In the genomic region with DNA sequence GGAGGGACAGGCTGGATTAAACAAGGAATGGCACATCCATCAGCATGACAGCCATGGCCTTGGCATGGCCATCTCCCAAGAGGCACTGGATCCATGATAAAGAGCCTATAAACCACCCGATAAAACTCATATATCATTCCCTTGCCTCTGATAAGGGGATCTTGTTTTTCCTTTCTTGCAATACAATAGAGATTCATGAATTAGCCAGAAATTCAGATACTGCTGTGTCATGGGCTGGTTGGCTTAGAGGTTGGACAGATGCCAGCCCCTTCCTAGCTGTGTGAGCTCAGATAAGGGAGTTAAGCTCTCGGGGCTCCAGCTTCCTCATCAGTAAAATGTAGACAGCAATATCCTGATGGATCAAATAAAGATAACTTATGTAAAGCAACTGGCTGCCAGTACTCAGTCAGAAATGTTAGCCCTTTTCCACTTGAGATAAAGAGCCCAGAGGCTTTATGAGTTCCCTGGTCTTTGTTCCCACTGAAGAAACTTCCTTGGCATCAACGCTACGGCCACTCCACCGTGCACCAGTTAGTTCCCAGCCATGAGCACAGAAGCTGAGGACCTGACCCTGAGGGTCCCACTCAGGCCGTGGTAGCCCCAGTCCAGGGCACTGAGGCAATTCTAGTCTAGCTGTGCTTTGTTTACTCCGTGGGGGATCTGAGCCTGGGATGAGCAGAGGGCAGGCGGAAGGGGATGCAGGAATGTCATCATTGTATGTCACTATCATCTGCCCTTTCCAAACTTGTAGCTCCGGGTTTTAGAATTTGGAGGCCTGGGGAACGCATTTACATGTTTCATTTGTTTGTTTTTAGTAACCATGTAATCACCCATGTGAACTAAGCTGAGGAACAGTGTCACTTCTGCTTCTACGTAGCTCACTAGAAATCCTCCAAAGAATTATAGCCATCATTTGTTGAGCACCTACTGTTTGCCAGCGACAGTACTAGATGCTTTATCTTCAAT, we compare ENCODE assay signal across 1 cellular context.
A peak's percentile ranks its signal among the peaks of the same experiment; 100 is the strongest.
TF ChIP-seq lines count a peak whose summit lies in the region.

No MANE protein-coding gene starts in this region.

TF ChIP-seq in K562, 482 proteins besides CTCF, POLR2A, EP300 and RAD21 (continued from another document and continues in another):
- TF ChIP-seq, protein P1, sequence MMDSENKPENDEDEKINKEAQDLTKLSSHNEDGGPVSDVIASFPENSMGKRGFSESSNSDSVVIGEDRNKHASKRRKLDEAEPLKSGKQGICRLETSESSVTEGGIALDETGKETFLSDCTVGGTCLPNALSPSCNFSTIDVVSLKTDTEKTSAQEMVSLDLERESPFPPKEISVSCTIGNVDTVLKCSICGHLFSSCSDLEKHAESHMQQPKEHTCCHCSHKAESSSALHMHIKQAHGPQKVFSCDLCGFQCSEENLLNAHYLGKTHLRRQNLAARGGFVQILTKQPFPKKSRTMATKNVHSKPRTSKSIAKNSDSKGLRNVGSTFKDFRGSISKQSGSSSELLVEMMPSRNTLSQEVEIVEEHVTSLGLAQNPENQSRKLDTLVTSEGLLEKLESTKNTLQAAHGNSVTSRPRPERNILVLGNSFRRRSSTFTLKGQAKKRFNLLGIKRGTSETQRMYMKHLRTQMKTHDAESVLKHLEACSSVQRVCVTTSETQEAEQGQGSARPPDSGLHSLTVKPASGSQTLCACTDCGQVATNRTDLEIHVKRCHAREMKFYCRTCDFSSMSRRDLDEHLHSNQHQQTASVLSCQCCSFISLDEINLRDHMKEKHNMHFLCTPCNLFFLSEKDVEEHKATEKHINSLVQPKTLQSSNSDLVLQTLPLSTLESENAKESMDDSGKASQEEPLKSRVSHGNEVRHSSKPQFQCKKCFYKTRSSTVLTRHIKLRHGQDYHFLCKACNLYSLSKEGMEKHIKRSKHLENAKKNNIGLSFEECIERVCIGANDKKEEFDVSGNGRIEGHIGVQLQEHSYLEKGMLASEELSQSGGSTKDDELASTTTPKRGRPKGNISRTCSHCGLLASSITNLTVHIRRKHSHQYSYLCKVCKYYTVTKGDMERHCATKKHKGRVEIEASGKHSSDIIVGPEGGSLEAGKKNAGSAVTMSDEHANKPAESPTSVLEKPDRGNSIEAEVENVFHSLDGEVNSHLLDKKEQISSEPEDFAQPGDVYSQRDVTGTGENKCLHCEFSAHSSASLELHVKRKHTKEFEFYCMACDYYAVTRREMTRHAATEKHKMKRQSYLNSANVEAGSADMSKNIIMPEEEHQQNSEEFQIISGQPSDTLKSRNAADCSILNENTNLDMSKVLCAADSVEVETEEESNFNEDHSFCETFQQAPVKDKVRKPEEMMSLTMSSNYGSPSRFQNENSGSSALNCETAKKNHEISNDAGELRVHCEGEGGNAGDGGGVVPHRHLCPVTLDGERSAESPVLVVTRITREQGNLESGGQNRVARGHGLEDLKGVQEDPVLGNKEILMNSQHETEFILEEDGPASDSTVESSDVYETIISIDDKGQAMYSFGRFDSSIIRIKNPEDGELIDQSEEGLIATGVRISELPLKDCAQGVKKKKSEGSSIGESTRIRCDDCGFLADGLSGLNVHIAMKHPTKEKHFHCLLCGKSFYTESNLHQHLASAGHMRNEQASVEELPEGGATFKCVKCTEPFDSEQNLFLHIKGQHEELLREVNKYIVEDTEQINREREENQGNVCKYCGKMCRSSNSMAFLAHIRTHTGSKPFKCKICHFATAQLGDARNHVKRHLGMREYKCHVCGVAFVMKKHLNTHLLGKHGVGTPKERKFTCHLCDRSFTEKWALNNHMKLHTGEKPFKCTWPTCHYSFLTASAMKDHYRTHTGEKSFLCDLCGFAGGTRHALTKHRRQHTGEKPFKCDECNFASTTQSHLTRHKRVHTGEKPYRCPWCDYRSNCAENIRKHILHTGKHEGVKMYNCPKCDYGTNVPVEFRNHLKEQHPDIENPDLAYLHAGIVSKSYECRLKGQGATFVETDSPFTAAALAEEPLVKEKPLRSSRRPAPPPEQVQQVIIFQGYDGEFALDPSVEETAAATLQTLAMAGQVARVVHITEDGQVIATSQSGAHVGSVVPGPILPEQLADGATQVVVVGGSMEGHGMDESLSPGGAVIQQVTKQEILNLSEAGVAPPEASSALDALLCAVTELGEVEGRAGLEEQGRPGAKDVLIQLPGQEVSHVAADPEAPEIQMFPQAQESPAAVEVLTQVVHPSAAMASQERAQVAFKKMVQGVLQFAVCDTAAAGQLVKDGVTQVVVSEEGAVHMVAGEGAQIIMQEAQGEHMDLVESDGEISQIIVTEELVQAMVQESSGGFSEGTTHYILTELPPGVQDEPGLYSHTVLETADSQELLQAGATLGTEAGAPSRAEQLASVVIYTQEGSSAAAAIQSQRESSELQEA (IDR thresholded peaks at IDR 0.05; ENCODE audit: low read depth) = no peak
- TF ChIP-seq, protein P2, sequence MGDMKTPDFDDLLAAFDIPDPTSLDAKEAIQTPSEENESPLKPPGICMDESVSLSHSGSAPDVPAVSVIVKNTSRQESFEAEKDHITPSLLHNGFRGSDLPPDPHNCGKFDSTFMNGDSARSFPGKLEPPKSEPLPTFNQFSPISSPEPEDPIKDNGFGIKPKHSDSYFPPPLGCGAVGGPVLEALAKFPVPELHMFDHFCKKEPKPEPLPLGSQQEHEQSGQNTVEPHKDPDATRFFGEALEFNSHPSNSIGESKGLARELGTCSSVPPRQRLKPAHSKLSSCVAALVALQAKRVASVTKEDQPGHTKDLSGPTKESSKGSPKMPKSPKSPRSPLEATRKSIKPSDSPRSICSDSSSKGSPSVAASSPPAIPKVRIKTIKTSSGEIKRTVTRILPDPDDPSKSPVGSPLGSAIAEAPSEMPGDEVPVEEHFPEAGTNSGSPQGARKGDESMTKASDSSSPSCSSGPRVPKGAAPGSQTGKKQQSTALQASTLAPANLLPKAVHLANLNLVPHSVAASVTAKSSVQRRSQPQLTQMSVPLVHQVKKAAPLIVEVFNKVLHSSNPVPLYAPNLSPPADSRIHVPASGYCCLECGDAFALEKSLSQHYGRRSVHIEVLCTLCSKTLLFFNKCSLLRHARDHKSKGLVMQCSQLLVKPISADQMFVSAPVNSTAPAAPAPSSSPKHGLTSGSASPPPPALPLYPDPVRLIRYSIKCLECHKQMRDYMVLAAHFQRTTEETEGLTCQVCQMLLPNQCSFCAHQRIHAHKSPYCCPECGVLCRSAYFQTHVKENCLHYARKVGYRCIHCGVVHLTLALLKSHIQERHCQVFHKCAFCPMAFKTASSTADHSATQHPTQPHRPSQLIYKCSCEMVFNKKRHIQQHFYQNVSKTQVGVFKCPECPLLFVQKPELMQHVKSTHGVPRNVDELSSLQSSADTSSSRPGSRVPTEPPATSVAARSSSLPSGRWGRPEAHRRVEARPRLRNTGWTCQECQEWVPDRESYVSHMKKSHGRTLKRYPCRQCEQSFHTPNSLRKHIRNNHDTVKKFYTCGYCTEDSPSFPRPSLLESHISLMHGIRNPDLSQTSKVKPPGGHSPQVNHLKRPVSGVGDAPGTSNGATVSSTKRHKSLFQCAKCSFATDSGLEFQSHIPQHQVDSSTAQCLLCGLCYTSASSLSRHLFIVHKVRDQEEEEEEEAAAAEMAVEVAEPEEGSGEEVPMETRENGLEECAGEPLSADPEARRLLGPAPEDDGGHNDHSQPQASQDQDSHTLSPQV (IDR thresholded peaks at IDR 0.05) = 0 out of 2 replicates have a peak, but pooled peaks have one; percentile 28
- TF ChIP-seq, protein P3, sequence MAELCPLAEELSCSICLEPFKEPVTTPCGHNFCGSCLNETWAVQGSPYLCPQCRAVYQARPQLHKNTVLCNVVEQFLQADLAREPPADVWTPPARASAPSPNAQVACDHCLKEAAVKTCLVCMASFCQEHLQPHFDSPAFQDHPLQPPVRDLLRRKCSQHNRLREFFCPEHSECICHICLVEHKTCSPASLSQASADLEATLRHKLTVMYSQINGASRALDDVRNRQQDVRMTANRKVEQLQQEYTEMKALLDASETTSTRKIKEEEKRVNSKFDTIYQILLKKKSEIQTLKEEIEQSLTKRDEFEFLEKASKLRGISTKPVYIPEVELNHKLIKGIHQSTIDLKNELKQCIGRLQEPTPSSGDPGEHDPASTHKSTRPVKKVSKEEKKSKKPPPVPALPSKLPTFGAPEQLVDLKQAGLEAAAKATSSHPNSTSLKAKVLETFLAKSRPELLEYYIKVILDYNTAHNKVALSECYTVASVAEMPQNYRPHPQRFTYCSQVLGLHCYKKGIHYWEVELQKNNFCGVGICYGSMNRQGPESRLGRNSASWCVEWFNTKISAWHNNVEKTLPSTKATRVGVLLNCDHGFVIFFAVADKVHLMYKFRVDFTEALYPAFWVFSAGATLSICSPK (IDR thresholded peaks at IDR 0.05; ENCODE audit: borderline replicate concordance) = no peak
- TF ChIP-seq, protein P4, sequence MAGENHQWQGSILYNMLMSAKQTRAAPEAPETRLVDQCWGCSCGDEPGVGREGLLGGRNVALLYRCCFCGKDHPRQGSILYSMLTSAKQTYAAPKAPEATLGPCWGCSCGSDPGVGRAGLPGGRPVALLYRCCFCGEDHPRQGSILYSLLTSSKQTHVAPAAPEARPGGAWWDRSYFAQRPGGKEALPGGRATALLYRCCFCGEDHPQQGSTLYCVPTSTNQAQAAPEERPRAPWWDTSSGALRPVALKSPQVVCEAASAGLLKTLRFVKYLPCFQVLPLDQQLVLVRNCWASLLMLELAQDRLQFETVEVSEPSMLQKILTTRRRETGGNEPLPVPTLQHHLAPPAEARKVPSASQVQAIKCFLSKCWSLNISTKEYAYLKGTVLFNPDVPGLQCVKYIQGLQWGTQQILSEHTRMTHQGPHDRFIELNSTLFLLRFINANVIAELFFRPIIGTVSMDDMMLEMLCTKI (IDR thresholded peaks at IDR 0.05; ENCODE audit: partially characterized antibody) = no peak
- TF ChIP-seq PML (IDR thresholded peaks at IDR 0.05; ENCODE audit: low read length) = peak; percentile 91; the same call in 1 of the 2 replicates
- no peak for TF ChIP-seq ZNF778 (CRISPR knock-in tag; IDR thresholded peaks at IDR 0.05)
- peak; percentile 8; the same call in 1 of the 2 replicates for TF ChIP-seq HEY1 (CRISPR knock-in tag; IDR thresholded peaks at IDR 0.05; ENCODE audit: borderline replicate concordance)
- peak; percentile 95 for TF ChIP-seq TCF3 (CRISPR knock-in tag; IDR thresholded peaks at IDR 0.05)
- TF ChIP-seq, protein P5, sequence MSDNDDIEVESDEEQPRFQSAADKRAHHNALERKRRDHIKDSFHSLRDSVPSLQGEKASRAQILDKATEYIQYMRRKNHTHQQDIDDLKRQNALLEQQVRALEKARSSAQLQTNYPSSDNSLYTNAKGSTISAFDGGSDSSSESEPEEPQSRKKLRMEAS (CRISPR knock-in tag; IDR thresholded peaks at IDR 0.05) = no peak
- TF ChIP-seq, protein P6, sequence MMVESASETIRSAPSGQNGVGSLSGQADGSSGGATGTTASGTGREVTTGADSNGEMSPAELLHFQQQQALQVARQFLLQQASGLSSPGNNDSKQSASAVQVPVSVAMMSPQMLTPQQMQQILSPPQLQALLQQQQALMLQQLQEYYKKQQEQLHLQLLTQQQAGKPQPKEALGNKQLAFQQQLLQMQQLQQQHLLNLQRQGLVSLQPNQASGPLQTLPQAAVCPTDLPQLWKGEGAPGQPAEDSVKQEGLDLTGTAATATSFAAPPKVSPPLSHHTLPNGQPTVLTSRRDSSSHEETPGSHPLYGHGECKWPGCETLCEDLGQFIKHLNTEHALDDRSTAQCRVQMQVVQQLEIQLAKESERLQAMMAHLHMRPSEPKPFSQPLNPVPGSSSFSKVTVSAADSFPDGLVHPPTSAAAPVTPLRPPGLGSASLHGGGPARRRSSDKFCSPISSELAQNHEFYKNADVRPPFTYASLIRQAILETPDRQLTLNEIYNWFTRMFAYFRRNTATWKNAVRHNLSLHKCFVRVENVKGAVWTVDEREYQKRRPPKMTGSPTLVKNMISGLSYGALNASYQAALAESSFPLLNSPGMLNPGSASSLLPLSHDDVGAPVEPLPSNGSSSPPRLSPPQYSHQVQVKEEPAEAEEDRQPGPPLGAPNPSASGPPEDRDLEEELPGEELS (CRISPR knock-in tag; IDR thresholded peaks at IDR 0.05; ENCODE audit: borderline replicate concordance) = no peak
- TF ChIP-seq ZNF57 (CRISPR knock-in tag; IDR thresholded peaks at IDR 0.05) = no peak
- TF ChIP-seq ETV6 (IDR thresholded peaks at IDR 0.05; ENCODE audit: borderline replicate concordance in 1 of 2, low read depth in 2 of 2, low read length in 1 of 2) = peak in 1 of 2 experiments; percentile 71; a peak in 1 of 4 replicates
- TF ChIP-seq ETV6 (CRISPR knock-in tag; IDR thresholded peaks at IDR 0.05; ENCODE audit: borderline replicate concordance) = no peak
- 0 out of 2 replicates have a peak, but pooled peaks have one; percentile 11 for TF ChIP-seq RHOXF2B (CRISPR knock-in tag; conservative IDR thresholded peaks at IDR 0.05)
- TF ChIP-seq, protein P7, sequence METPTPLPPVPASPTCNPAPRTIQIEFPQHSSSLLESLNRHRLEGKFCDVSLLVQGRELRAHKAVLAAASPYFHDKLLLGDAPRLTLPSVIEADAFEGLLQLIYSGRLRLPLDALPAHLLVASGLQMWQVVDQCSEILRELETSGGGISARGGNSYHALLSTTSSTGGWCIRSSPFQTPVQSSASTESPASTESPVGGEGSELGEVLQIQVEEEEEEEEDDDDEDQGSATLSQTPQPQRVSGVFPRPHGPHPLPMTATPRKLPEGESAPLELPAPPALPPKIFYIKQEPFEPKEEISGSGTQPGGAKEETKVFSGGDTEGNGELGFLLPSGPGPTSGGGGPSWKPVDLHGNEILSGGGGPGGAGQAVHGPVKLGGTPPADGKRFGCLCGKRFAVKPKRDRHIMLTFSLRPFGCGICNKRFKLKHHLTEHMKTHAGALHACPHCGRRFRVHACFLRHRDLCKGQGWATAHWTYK (CRISPR knock-in tag; IDR thresholded peaks at IDR 0.05) = peak; percentile 52; the same call in 1 of the 2 replicates
- TF ChIP-seq, protein P8, sequence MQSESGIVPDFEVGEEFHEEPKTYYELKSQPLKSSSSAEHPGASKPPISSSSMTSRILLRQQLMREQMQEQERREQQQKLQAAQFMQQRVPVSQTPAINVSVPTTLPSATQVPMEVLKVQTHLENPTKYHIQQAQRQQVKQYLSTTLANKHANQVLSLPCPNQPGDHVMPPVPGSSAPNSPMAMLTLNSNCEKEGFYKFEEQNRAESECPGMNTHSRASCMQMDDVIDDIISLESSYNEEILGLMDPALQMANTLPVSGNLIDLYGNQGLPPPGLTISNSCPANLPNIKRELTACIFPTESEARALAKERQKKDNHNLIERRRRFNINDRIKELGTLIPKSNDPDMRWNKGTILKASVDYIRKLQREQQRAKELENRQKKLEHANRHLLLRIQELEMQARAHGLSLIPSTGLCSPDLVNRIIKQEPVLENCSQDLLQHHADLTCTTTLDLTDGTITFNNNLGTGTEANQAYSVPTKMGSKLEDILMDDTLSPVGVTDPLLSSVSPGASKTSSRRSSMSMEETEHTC (IDR thresholded peaks at IDR 0.05) = peak; percentile 28; the same call in 1 of the 2 replicates
- no peak for TF ChIP-seq ARID2 (IDR thresholded peaks at IDR 0.05)
- peak; percentile 53; the same call in 1 of the 2 replicates for TF ChIP-seq CREM (IDR thresholded peaks at IDR 0.05; ENCODE audit: low read depth)
- no peak for TF ChIP-seq THRAP3 (IDR thresholded peaks at IDR 0.05; ENCODE audit: borderline replicate concordance)
- no peak; the same call in 1 of the 2 replicates for TF ChIP-seq FOXA1 (IDR thresholded peaks at IDR 0.05; ENCODE audit: borderline replicate concordance)
- peak; percentile 29; the same call in 1 of the 2 replicates for TF ChIP-seq SP1 (CRISPR knock-in tag; IDR thresholded peaks at IDR 0.05)
- no peak for TF ChIP-seq SAFB2 (IDR thresholded peaks at IDR 0.05; ENCODE audit: borderline replicate concordance, low read depth, low read length, severe bottlenecking)
- no peak for TF ChIP-seq ZNF24 (IDR thresholded peaks at IDR 0.05)
- TF ChIP-seq SMAD1 (IDR thresholded peaks at IDR 0.05; ENCODE audit: low read depth, low read length, partially characterized antibody) = peak; percentile 92
- no peak for TF ChIP-seq KLF1 (tag; IDR thresholded peaks at IDR 0.05)
- TF ChIP-seq ZNF274 (IDR thresholded peaks at IDR 0.05; ENCODE audit: borderline replicate concordance, low read depth, low read length) = no peak
- TF ChIP-seq SMARCC2 (IDR thresholded peaks at IDR 0.05; ENCODE audit: low read depth) = peak; percentile 96
- no peak for TF ChIP-seq ZNF324 (CRISPR knock-in tag; IDR thresholded peaks at IDR 0.05)
- peak; percentile 60 for TF ChIP-seq CXXC5 (CRISPR knock-in tag; IDR thresholded peaks at IDR 0.05)
